Comparison of ENCODE assay signal across 1 cellular context in the genomic region with DNA sequence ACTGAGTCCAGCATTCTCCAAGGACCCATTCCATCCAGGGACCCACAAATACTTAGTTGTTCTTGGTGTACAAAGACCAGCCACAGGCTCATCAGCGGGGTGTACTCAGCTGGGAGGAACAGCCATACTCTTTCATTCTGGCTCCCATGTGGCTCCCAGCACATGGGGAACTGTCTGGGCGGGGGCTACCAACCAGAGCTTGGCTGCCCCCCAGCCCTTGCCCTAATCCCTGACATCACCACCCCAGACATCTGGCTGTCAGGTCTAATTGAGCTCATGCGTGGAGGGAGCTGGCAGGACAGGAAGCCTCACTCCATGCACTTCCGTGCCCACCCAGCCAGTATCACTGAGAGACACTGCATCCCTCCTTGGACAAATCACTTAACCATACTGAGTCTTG.
TF ChIP-seq lines count a peak whose summit lies in the region.

No MANE protein-coding gene starts in this region.

TF ChIP-seq in K562, 482 proteins besides CTCF, POLR2A, EP300 and RAD21 (continued from another document):
- TF ChIP-seq CHD4 (IDR thresholded peaks at IDR 0.05; ENCODE audit: insufficient read depth, insufficient replicate concordance, low read depth, low read length, poor library complexity, severe bottlenecking) (no peak), CBFA2T2 (conservative IDR thresholded peaks at IDR 0.05) (no peak), NFIX (CRISPR knock-in tag; IDR thresholded peaks at IDR 0.05; ENCODE audit: low read depth) (no peak), ZNF785 (CRISPR knock-in tag; IDR thresholded peaks at IDR 0.05) (no peak), HNRNPK (IDR thresholded peaks at IDR 0.05; ENCODE audit: low read depth, low read length, poor library complexity, severe bottlenecking) (no peak), HIVEP1 (CRISPR knock-in tag; IDR thresholded peaks at IDR 0.05) (no peak)
- TF ChIP-seq, protein P1, sequence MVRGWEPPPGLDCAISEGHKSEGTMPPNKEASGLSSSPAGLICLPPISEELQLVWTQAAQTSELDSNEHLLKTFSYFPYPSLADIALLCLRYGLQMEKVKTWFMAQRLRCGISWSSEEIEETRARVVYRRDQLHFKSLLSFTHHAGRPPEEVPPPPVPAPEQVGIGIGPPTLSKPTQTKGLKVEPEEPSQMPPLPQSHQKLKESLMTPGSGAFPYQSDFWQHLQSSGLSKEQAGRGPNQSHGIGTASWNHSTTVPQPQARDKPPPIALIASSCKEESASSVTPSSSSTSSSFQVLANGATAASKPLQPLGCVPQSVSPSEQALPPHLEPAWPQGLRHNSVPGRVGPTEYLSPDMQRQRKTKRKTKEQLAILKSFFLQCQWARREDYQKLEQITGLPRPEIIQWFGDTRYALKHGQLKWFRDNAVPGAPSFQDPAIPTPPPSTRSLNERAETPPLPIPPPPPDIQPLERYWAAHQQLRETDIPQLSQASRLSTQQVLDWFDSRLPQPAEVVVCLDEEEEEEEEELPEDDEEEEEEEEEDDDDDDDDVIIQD (CRISPR knock-in tag; IDR thresholded peaks at IDR 0.05), result no peak
